Comparison of ENCODE assay signal across 14 cellular contexts in genomic region chr2:216505133-216506106, GRCh38. TPM values are rescaled to one million over a fixed set of nuclear protein-coding genes. Genes with fewer than 3 reads are reported as not detected.
DNase-seq lines count a peak whose midpoint lies in the region; ATAC-seq, FAIRE-seq and TF ChIP-seq lines count a peak whose summit lies in the region.
"Had no signal": no experiment of that assay in that cellular context is flagged by ENCODE, and none has a peak within 500 bp of the region (broad histone marks: within the 10 kb centered on the region; RNA-seq: fewer than 3 reads in every experiment).

No MANE protein-coding gene starts in this region.

- DNase-seq in CD14-positive monocyte (ENCODE audit: low spot score) (no peak), GM12891 (ENCODE audit: insufficient read length, low spot score) (no peak), endodermal cell (no peak), NCI-H524 treated with DMSO at 0.1 percent for 48 hours (lab: John Stamatoyannopoulos, UW) (no peak), upper lobe of left lung (no peak), left lobe of liver (ENCODE audit: low spot score) (no peak)
- DNase-seq: activated naive CD4-positive, alpha-beta T cell; caudate nucleus had no signal

- H3K27me3 Mint-ChIP-seq in CD14-positive monocyte (ENCODE audit: low read depth in 3 of 3) = peaks cover 0 to 2% (median 0%) of the 10 kb centered on the region in 3 donors
- no peaks in the 10 kb centered on the region for H3K27me3 Mint-ChIP-seq in endodermal cell (ENCODE audit: insufficient read depth)

- H3K9me3 Mint-ChIP-seq in CD14-positive monocyte (no peaks in the 10 kb centered on the region), endodermal cell (no peaks in the 10 kb centered on the region)

- H3K27ac Mint-ChIP-seq in CD14-positive monocyte (peak overlapping the region in 4 of 7 donors; percentile 52 to 70 (median 53)), endodermal cell (peak overlapping the region; percentile 39)

- H3K36me3 ChIP-seq in endodermal cell (ENCODE audit: control insufficient read depth, insufficient read depth, low read length) = peaks cover 49% of the 10 kb centered on the region
- H3K36me3 ChIP-seq in upper lobe of left lung = peaks cover 10 to 58% (median 38%) of the 10 kb centered on the region in 4 donors

- TF ChIP-seq CTCF in CD14-positive monocyte (IDR thresholded peaks at IDR 0.05) (no peak), endodermal cell (conservative IDR thresholded peaks at IDR 0.05) (no peak), upper lobe of left lung (IDR thresholded peaks at IDR 0.05) (no peak)

- peaks cover 49 to 66% of the 10 kb centered on the region in 2 donors for H3K36me3 Mint-ChIP-seq in CD14-positive monocyte
- peaks cover 64% of the 10 kb centered on the region for H3K36me3 Mint-ChIP-seq in endodermal cell (ENCODE audit: low read depth)

- 93 to 97% methylated on average over 11 to 15 of the region's 15 CpGs for WGBS in endodermal cell (ENCODE audit: insufficient coverage in 1 of 2, insufficient read length in 1 of 2), 2 experiments
- WGBS in upper lobe of left lung, 2 donors = 97 to 98% methylated on average over 15 of the region's 15 CpGs

- H3K27ac ChIP-seq in endodermal cell (ENCODE audit: low read depth, low read length) (no peak overlapping the region), upper lobe of left lung (no peak overlapping the region)
- H3K27ac ChIP-seq: C4-2B, epithelial cell of prostate had no signal

- no peak for TF ChIP-seq EP300 in upper lobe of left lung (IDR thresholded peaks at IDR 0.05)

- no peak overlapping the region for H3K4me3 Mint-ChIP-seq in CD14-positive monocyte
- H3K4me3 Mint-ChIP-seq in endodermal cell = no peak overlapping the region

- H3K4me1 ChIP-seq in endodermal cell (ENCODE audit: control insufficient read depth, insufficient read depth, low read length) (no peaks in the 10 kb centered on the region), upper lobe of left lung (peaks cover 6 to 23% (median 10%) of the 10 kb centered on the region in 4 donors)

- FAIRE-seq in GM12891 (lab: Jason Lieb, UNC) = no peak
- FAIRE-seq: GM18507 had no signal

- TF ChIP-seq POLR2A in GM12891 (IDR thresholded peaks at IDR 0.05; ENCODE audit: low read depth, low read length) (peak; percentile 62; the same call in 1 of the 2 replicates), upper lobe of left lung (IDR thresholded peaks at IDR 0.05) (no peak)

- H3K9ac ChIP-seq in endodermal cell (ENCODE audit: extremely low read depth, low read length, poor library complexity, severe bottlenecking) = no peak overlapping the region

- H3K27me3 ChIP-seq in endodermal cell (ENCODE audit: control insufficient read depth, insufficient read depth, low read length, poor library complexity, severe bottlenecking) (no peaks in the 10 kb centered on the region), upper lobe of left lung (no peaks in the 10 kb centered on the region)

- intact Hi-C loops in CD14-positive monocyte (cut with micrococcal nuclease) = no loop called here

- ATAC-seq in SK-N-SH treated with all-trans-retinoic acid at 6 μM for 48 hours (peak; percentile 3; the same call in 2 of the 3 replicates), HG03196 (IDR thresholded peaks at IDR 0.05; ENCODE audit: unreplicated experiment) (no peak), upper lobe of left lung (ENCODE audit: low FRiP score in 2 of 2) (no peak), left lobe of liver (no peak)
- ATAC-seq: sciatic nerve had no signal

- H3K9me3 ChIP-seq in endodermal cell (ENCODE audit: control insufficient read depth, low read length) = no peaks in the 10 kb centered on the region
- H3K9me3 ChIP-seq in upper lobe of left lung = no peaks in the 10 kb centered on the region

- peaks cover 19% of the 10 kb centered on the region for H3K4me1 Mint-ChIP-seq in CD14-positive monocyte
- peaks cover 21% of the 10 kb centered on the region for H3K4me1 Mint-ChIP-seq in endodermal cell

- no peak overlapping the region for H3K4me3 ChIP-seq in endodermal cell (ENCODE audit: low read length)
- H3K4me3 ChIP-seq in upper lobe of left lung = no peak overlapping the region

TF ChIP-seq in GM12891, 5 proteins besides CTCF, POLR2A, EP300 and RAD21:
- peak; percentile 90 for TF ChIP-seq POLR2AphosphoS5 (IDR thresholded peaks at IDR 0.05; ENCODE audit: low read depth, low read length)
- no peak for TF ChIP-seq PAX5 (IDR thresholded peaks at IDR 0.05; ENCODE audit: insufficient read depth, low read length, severe bottlenecking)
- no peak for TF ChIP-seq SPI1 (IDR thresholded peaks at IDR 0.05; ENCODE audit: low read depth, low read length)
- TF ChIP-seq TAF1 (IDR thresholded peaks at IDR 0.05; ENCODE audit: low read depth, low read length) = no peak
- peak; percentile 62; the same call in 1 of the 2 replicates for TF ChIP-seq POU2F2 (IDR thresholded peaks at IDR 0.05; ENCODE audit: low read depth, low read length)
TF ChIP-seq in GM12891: peak in this region for 2.

TF ChIP-seq in SK-N-SH treated with all-trans-retinoic acid at 6 μM for 48 hours, 23 proteins besides CTCF, POLR2A, EP300 and RAD21:
- TF ChIP-seq TCF4 (CRISPR knock-in tag; IDR thresholded peaks at IDR 0.05; ENCODE audit: borderline replicate concordance) (no peak), ZNF565 (CRISPR knock-in tag; conservative IDR thresholded peaks at IDR 0.05; ENCODE audit: low read depth) (no peak), TOX (CRISPR knock-in tag; IDR thresholded peaks at IDR 0.05; ENCODE audit: borderline replicate concordance) (no peak), PPARA (CRISPR knock-in tag; IDR thresholded peaks at IDR 0.05; ENCODE audit: borderline replicate concordance) (no peak), ZC3H10 (CRISPR knock-in tag; IDR thresholded peaks at IDR 0.05) (no peak), ARNTL (CRISPR knock-in tag; IDR thresholded peaks at IDR 0.05; ENCODE audit: borderline replicate concordance, low read depth) (no peak), CREB5 (CRISPR knock-in tag; IDR thresholded peaks at IDR 0.05; ENCODE audit: low read depth) (no peak), ZFP30 (CRISPR knock-in tag; IDR thresholded peaks at IDR 0.05) (no peak), ZNF70 (CRISPR knock-in tag; IDR thresholded peaks at IDR 0.05) (no peak), ZFP3 (CRISPR knock-in tag; IDR thresholded peaks at IDR 0.05) (no peak), CSDC2 (CRISPR knock-in tag; IDR thresholded peaks at IDR 0.05) (no peak)

RNA-seq across cellular contexts. Expression of gene RPL37A, which starts 6.8 kb away (rescaled TPM):
- 1,000 to 10,000 TPM; 1,504 to 1,597 TPM for polyA plus RNA-seq in CD14-positive monocyte
- 11,370 TPM for polyA plus RNA-seq in GM12891 (2012; ENCODE audit: low read depth, missing spikeins)
- 1,000 to 10,000 TPM; 2,589 to 2,765 TPM for total RNA-seq in endodermal cell
- polyA plus RNA-seq in endodermal cell (2013, experiment 1 of 2) = 1,971 TPM
- 1,927 TPM for polyA plus RNA-seq in endodermal cell (2013, experiment 2 of 2)
- 1,000 to 10,000 TPM in 4 of 6 donors, 100 to 1,000 TPM in 2; 694 to 2,232 (median 1,163) TPM for total RNA-seq in upper lobe of left lung
- total RNA-seq in left lobe of liver = 825 TPM
